13 cellular contexts compared by ENCODE assay signal in the genomic region with DNA sequence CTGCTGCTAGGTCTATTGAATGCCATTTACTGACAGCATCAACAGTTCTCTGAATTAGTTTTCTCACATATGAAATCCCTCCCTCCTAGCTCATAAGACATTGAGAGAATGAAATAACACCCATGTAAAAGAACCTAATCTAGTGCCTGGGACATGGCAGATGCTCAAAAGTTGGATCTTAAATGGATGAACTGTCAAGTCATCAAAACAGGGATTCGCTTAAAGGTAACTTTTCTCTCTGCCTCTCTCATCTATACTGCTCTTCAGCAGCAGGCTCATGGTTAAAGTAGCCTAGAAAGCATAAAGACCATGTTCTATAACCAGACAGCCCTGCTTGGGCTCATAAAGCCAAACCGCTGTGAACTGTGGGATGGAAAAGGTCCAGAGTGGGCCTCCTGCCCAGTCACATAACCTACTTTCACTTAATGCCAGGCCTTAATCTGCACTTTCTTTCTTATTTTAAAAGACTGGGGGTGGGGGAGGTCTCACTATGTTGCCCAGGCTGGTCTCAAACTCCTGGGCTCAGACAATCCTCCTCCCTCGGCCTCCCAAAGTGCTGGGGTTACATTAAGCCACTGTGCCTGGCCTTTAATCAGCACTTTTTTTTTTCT. TPM values are rescaled to one million over a fixed set of nuclear protein-coding genes. Genes with fewer than 3 reads are reported as not detected.
DNase-seq lines count a peak whose midpoint lies in the region; ATAC-seq and TF ChIP-seq lines count a peak whose summit lies in the region.
"Had no signal": no experiment of that assay in that cellular context is flagged by ENCODE, and none has a peak within 500 bp of the region (broad histone marks: within the 10 kb centered on the region; RNA-seq: fewer than 3 reads in every experiment).

No MANE protein-coding gene starts in this region.

- peaks cover 90% of the 10 kb centered on the region for H3K79me2 ChIP-seq in SK-N-SH (ENCODE audit: insufficient read depth)

- ATAC-seq in SK-N-SH treated with all-trans-retinoic acid at 6 μM for 48 hours (no peak), gastrocnemius medialis (no peak), GM19452 (IDR thresholded peaks at IDR 0.05; ENCODE audit: unreplicated experiment) (no peak), HG03460 (IDR thresholded peaks at IDR 0.05; ENCODE audit: unreplicated experiment) (no peak)
- ATAC-seq in activated T-helper 17 cell treated with anti-CD3 and anti-CD28 coated beads, Interleukin-2, amount 50 U/mL, for 72 hours (replicated peaks): no peak
- ATAC-seq: left lung had no signal

- TF ChIP-seq POLR2A in gastrocnemius medialis (IDR thresholded peaks at IDR 0.05): no peak

- DNase-seq in SK-N-SH: no peak
- peak; percentile 48 for DNase-seq in fibroblast of villous mesenchyme (ENCODE audit: low read depth)
- peak in 1 of 2 donors; percentile 35 for DNase-seq in gastrocnemius medialis
- DNase-seq in Caco-2: no peak
- DNase-seq: activated CD4-positive, CD25-positive, alpha-beta regulatory T cell treated with anti-CD3 and anti-CD28 coated beads, Interleukin-2, amount 50 U/mL, for 72 hours; left lung; RPMI8226 had no signal

- H3K4me2 ChIP-seq in SK-N-SH: peak overlapping the region; percentile 94; the same call in 1 of the 2 replicates

- peaks cover 21% of the 10 kb centered on the region for H3K36me3 Mint-ChIP-seq in activated T-helper 17 cell treated with anti-CD3 and anti-CD28 coated beads, Interleukin-2, amount 50 U/mL, for 72 hours (ENCODE audit: low read depth)
- peaks cover 45% of the 10 kb centered on the region for H3K36me3 Mint-ChIP-seq in Caco-2 (ENCODE audit: insufficient read depth, unreplicated experiment)

- TF ChIP-seq CTCF in SK-N-SH (IDR thresholded peaks at IDR 0.05): no peak
- no peak for TF ChIP-seq CTCF in fibroblast of villous mesenchyme (IDR thresholded peaks at IDR 0.05; ENCODE audit: insufficient read depth, low read depth, low read length)
- no peak for TF ChIP-seq CTCF in gastrocnemius medialis (IDR thresholded peaks at IDR 0.05 in 4 of 5, conservative IDR thresholded peaks at IDR 0.05 in 1 of 5)
- TF ChIP-seq CTCF in Caco-2 (IDR thresholded peaks at IDR 0.05; ENCODE audit: insufficient read depth in 1 of 2, low read depth in 1 of 2, low read length in 1 of 2, severe bottlenecking in 1 of 2, unreplicated experiment in 1 of 2): no peak

- H2AFZ ChIP-seq in SK-N-SH (ENCODE audit: low read depth): no peak overlapping the region

- no peaks in the 10 kb centered on the region for H3K9me3 Mint-ChIP-seq in activated T-helper 17 cell treated with anti-CD3 and anti-CD28 coated beads, Interleukin-2, amount 50 U/mL, for 72 hours
- H3K9me3 Mint-ChIP-seq in Caco-2 (ENCODE audit: unreplicated experiment): no peaks in the 10 kb centered on the region

- no TSS peak for BruUV-seq in Caco-2 (replicated peaks; lab: Mats Ljungman, UMichigan)

- TF ChIP-seq EP300 in SK-N-SH (IDR thresholded peaks at IDR 0.05; ENCODE audit: borderline replicate concordance in 1 of 2, low read depth in 1 of 2, low read length in 1 of 2): no peak

- peaks cover 40% of the 10 kb centered on the region for H4K20me1 ChIP-seq in SK-N-SH (ENCODE audit: insufficient read depth)

- H3K9me3 ChIP-seq in SK-N-SH (no peaks in the 10 kb centered on the region), gastrocnemius medialis (no peaks in the 10 kb centered on the region), Caco-2 (no peaks in the 10 kb centered on the region)
- H3K9me3 ChIP-seq: left lung had no signal

- in situ Hi-C loops in gastrocnemius medialis (cut with MboI; ENCODE audit: low sequenced_read_pairs in 4 of 4): loop anchor here in 1 of 4 donors (25.0 kb wide), 1 partner anchor 1829 kb away; a partner anchor contains a TSS

- CTCF ChIA-PET in SK-N-SH (lab: Yijun Ruan, JAX): no interaction called here
- CTCF ChIA-PET in Caco-2 (lab: Charles Lee): no interaction called here

- POLR2A ChIA-PET in SK-N-SH (lab: Yijun Ruan, JAX) (no interaction called here), Caco-2 (lab: Charles Lee) (no interaction called here)

- H3K36me3 ChIP-seq in SK-N-SH (replicated peaks in 1 of 2; ENCODE audit: control insufficient read depth in 1 of 2, insufficient read depth in 2 of 2, low read length in 1 of 2) (no peaks in the 10 kb centered on the region), gastrocnemius medialis (no peaks in the 10 kb centered on the region), Caco-2 (ENCODE audit: control insufficient read depth, insufficient read depth, low read length) (no peaks in the 10 kb centered on the region)
- H3K36me3 ChIP-seq: left lung had no signal

- H3K27ac Mint-ChIP-seq in activated T-helper 17 cell treated with anti-CD3 and anti-CD28 coated beads, Interleukin-2, amount 50 U/mL, for 72 hours: no peak overlapping the region
- H3K27ac Mint-ChIP-seq in Caco-2 (ENCODE audit: unreplicated experiment): no peak overlapping the region

- no peaks in the 10 kb centered on the region for H3K27me3 Mint-ChIP-seq in activated T-helper 17 cell treated with anti-CD3 and anti-CD28 coated beads, Interleukin-2, amount 50 U/mL, for 72 hours
- H3K27me3 Mint-ChIP-seq in Caco-2 (ENCODE audit: insufficient read depth, unreplicated experiment): no peaks in the 10 kb centered on the region

- H3K27ac ChIP-seq in SK-N-SH (ENCODE audit: low read depth in 2 of 2, low read length in 1 of 2): no peak overlapping the region
- H3K27ac ChIP-seq in gastrocnemius medialis: peak overlapping the region; percentile 76 to 98 (median 88)
- H3K27ac ChIP-seq: 22Rv1, HL-60 had no signal

- no peak for TF ChIP-seq RAD21 in SK-N-SH (IDR thresholded peaks at IDR 0.05; ENCODE audit: low read length)

- intact Hi-C loops in gastrocnemius medialis (cut with DNase I; ENCODE audit: low total_unique reads) (loop anchor here (5.0 to 10.0 kb wide), 2 partner anchors 306 to 1381 kb away; no protein-coding TSS in a partner anchor), Caco-2 (cut with micrococcal nuclease; ENCODE audit: unreplicated experiment) (no loop called here)

- peaks cover 22% of the 10 kb centered on the region for H3F3A ChIP-seq in SK-N-SH (replicated peaks; ENCODE audit: insufficient read depth)

- H3K4me3 ChIP-seq in SK-N-SH (ENCODE audit: low read depth in 2 of 2, low read length in 1 of 2) (no peak overlapping the region), fibroblast of villous mesenchyme (ENCODE audit: low read depth, low read length) (no peak overlapping the region), gastrocnemius medialis (peak overlapping the region in 1 of 4 donors; percentile 11), Caco-2 (ENCODE audit: low read depth, low read length) (no peak overlapping the region)
- H3K4me3 ChIP-seq: left lung had no signal

- no peaks in the 10 kb centered on the region for H3K9me2 ChIP-seq in SK-N-SH

- 98% methylated on average over 3 of the region's 3 CpGs for WGBS in SK-N-SH (ENCODE audit: low lambda C conversion rate)

- H3K4me3 Mint-ChIP-seq in activated T-helper 17 cell treated with anti-CD3 and anti-CD28 coated beads, Interleukin-2, amount 50 U/mL, for 72 hours: peak overlapping the region; percentile 93
- no peak overlapping the region for H3K4me3 Mint-ChIP-seq in Caco-2 (ENCODE audit: unreplicated experiment)

- H3K27me3 ChIP-seq in SK-N-SH (ENCODE audit: insufficient read depth) (no peaks in the 10 kb centered on the region), gastrocnemius medialis (no peaks in the 10 kb centered on the region), Caco-2 (replicated peaks; ENCODE audit: control insufficient read depth, insufficient read depth, low read length) (no peaks in the 10 kb centered on the region)
- H3K27me3 ChIP-seq: left lung had no signal

- peaks cover 13 to 44% of the 10 kb centered on the region in 2 experiments; a peak in 3 of 4 replicates for H3K4me1 ChIP-seq in SK-N-SH (ENCODE audit: control insufficient read depth in 1 of 2, insufficient read depth in 2 of 2, low read depth in 1 of 2, low read length in 1 of 2)
- peaks cover 55 to 80% of the 10 kb centered on the region in 2 donors for H3K4me1 ChIP-seq in gastrocnemius medialis
- H3K4me1 ChIP-seq in Caco-2: peaks cover 36% of the 10 kb centered on the region

- no peak overlapping the region for H3K9ac ChIP-seq in SK-N-SH

- peaks cover 36% of the 10 kb centered on the region for H3K4me1 Mint-ChIP-seq in activated T-helper 17 cell treated with anti-CD3 and anti-CD28 coated beads, Interleukin-2, amount 50 U/mL, for 72 hours
- peaks cover 32% of the 10 kb centered on the region for H3K4me1 Mint-ChIP-seq in Caco-2 (ENCODE audit: low read depth, unreplicated experiment)

TF ChIP-seq in SK-N-SH, 30 proteins besides CTCF, POLR2A, EP300 and RAD21 (continues in another document):
- TF ChIP-seq YY1 (IDR thresholded peaks at IDR 0.05; ENCODE audit: low read depth) (no peak), POLR2AphosphoS5 (IDR thresholded peaks at IDR 0.05; ENCODE audit: low read depth, low read length) (no peak), FOXJ3 (CRISPR knock-in tag; IDR thresholded peaks at IDR 0.05) (no peak), MEF2A (IDR thresholded peaks at IDR 0.05; ENCODE audit: borderline replicate concordance, low read depth) (no peak), FOXM1 (IDR thresholded peaks at IDR 0.05; ENCODE audit: low read depth) (no peak)

TF ChIP-seq in SK-N-SH treated with all-trans-retinoic acid at 6 μM for 48 hours, 23 proteins besides CTCF, POLR2A, EP300 and RAD21 (continues in another document):
- no peak for TF ChIP-seq ISL1 (CRISPR knock-in tag; IDR thresholded peaks at IDR 0.05)

RNA-seq across cellular contexts. Expression of a gene that starts 3.7 kb away (rescaled TPM):
- 17.5 and 26.0 TPM in 2 replicates for polyA plus RNA-seq in SK-N-SH (2012; rRNA removed)
- 19.8 and 23.6 TPM in 2 replicates for polyA plus RNA-seq in SK-N-SH (2012; cell fraction: cytosol; rRNA removed)
- 9.1 and 19.6 TPM in 2 replicates for polyA plus RNA-seq in SK-N-SH (2012; cell fraction: nucleus; rRNA removed)
- 10 to 100 TPM; 19.3 to 22.3 TPM for total RNA-seq in activated T-helper 17 cell treated with anti-CD3 and anti-CD28 coated beads, Interleukin-2, amount 50 U/mL, for 72 hours
- total RNA-seq in fibroblast of villous mesenchyme (54.4 and 86.8 TPM in 2 replicates), gastrocnemius medialis (100 to 1,000 TPM in 1 of 4 donors, 10 to 100 TPM in 3; 45.7 to 121 (median 71.4) TPM), Caco-2 (2022) (99.2 and 110 TPM in 2 replicates)

RNA-seq across cellular contexts. Expression of a gene that starts 51.0 kb away (rescaled TPM):
- polyA plus RNA-seq in SK-N-SH (2012; rRNA removed): 3.7 and 5.2 TPM in 2 replicates
- polyA plus RNA-seq in SK-N-SH (2012; cell fraction: cytosol; rRNA removed): 5.7 and 6.1 TPM in 2 replicates
- 2.3 and 3.7 TPM in 2 replicates for polyA plus RNA-seq in SK-N-SH (2012; cell fraction: nucleus; rRNA removed)
- not detected for total RNA-seq in activated T-helper 17 cell treated with anti-CD3 and anti-CD28 coated beads, Interleukin-2, amount 50 U/mL, for 72 hours
- total RNA-seq in fibroblast of villous mesenchyme (under 0.01 TPM in 1 of 2 replicates, not detected in the other), gastrocnemius medialis (under 1 TPM in 1 of 4 donors, not detected in 3; 0.02 TPM), Caco-2 (2022) (0.30 TPM in 1 of 2 replicates, not detected in the other)

Comparison
In these comparisons a context has a peak if more than half of its experiments do, and no peak if none do; other contexts are left out.
1. H3K27ac ChIP-seq: peak in gastrocnemius medialis (4 of 4); none in SK-N-SH (0 of 2).